ENCODE assay signal across 8 cellular contexts in the genomic region with DNA sequence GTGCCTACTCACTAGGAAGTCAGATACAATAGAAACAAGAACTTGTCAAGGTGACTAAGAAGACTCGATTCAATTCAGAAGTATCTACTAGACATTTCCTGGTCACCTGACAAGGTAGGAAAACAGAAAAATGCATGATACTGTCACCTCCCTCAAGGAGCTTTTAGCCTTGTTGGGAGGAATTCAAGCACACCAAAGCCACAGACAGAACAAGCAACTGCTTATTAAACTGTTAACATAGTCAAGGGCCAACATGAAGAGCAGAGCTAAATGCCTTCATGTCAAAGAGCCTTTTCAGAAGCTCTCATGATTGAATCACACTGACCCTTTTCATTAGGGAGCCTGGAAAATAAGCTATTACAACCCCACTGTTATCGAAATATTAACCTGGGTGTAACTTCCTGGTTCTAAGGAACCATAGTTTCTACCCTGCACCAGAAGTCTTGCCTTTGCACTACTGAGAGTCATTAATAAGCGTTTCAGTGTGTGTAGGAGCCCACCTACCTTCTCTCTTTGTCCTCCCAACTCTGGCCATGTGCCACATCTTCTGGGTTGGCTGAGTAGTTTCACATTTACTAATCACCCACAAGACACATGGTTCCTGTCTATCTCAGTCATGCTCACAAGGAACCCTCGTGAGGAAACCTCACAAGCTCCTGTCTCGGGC. TPM values are rescaled to one million over a fixed set of nuclear protein-coding genes. Genes with fewer than 3 reads are reported as not detected.
DNase-seq lines count a peak whose midpoint lies in the region; ATAC-seq and TF ChIP-seq lines count a peak whose summit lies in the region.

No MANE protein-coding gene starts in this region.

- WGBS in sigmoid colon, 2 donors = 49 to 71% methylated on average over 5 of the region's 5 CpGs
- 99% methylated on average over 5 of the region's 5 CpGs for WGBS in mesenchymal stem cell

- H3K9ac ChIP-seq in mesenchymal stem cell (ENCODE audit: low read length) = no peak overlapping the region

- H3K4me1 ChIP-seq in sigmoid colon = peaks cover 0 to 26% (median 16%) of the 10 kb centered on the region in 4 donors
- H3K4me1 ChIP-seq in mesenchymal stem cell (ENCODE audit: control insufficient read depth, insufficient read depth, low read depth, low read length) = peaks cover 6% of the 10 kb centered on the region

- H3K4me2 ChIP-seq in mesenchymal stem cell (ENCODE audit: low read length, poor library complexity, severe bottlenecking) = no peak overlapping the region

- no peak overlapping the region for H2BK15ac ChIP-seq in mesenchymal stem cell (ENCODE audit: low read depth, poor library complexity, severe bottlenecking)

- intact Hi-C loops in sigmoid colon (cut with DNase I) = no loop called here

- H3K79me1 ChIP-seq in mesenchymal stem cell (replicated peaks; ENCODE audit: low read length, poor library complexity, severe bottlenecking) = no peaks in the 10 kb centered on the region

- no peak overlapping the region for H2BK5ac ChIP-seq in mesenchymal stem cell (ENCODE audit: low read depth, low read length, poor library complexity, severe bottlenecking)

- H3K9me3 Mint-ChIP-seq in activated naive CD4-positive, alpha-beta T cell treated with anti-CD3 and anti-CD28 coated beads, Interleukin-2, amount 50 U/mL, for 72 hours = no peaks in the 10 kb centered on the region

- no peak for TF ChIP-seq EP300 in sigmoid colon (IDR thresholded peaks at IDR 0.05)

- H4K8ac ChIP-seq in mesenchymal stem cell (ENCODE audit: low read length) = no peak overlapping the region

- H2BK120ac ChIP-seq in mesenchymal stem cell (ENCODE audit: low read depth, low read length) = no peak overlapping the region

- H3K4ac ChIP-seq in mesenchymal stem cell (ENCODE audit: low read depth in 1 of 2, low read length in 2 of 2) = no peak overlapping the region

- H3K27ac Mint-ChIP-seq in activated naive CD4-positive, alpha-beta T cell treated with anti-CD3 and anti-CD28 coated beads, Interleukin-2, amount 50 U/mL, for 72 hours = peak overlapping the region; percentile 70 to 93

- H4K91ac ChIP-seq in mesenchymal stem cell (ENCODE audit: low read length) = no peak overlapping the region

- H3K36me3 Mint-ChIP-seq in activated naive CD4-positive, alpha-beta T cell treated with anti-CD3 and anti-CD28 coated beads, Interleukin-2, amount 50 U/mL, for 72 hours = peaks cover 4 to 5% of the 10 kb centered on the region in 2 donors

- H3K23ac ChIP-seq in mesenchymal stem cell (ENCODE audit: low read length in 2 of 2) = no peak overlapping the region

- H3K18ac ChIP-seq in mesenchymal stem cell (ENCODE audit: low read depth in 1 of 2, low read length in 2 of 2) = no peak overlapping the region

- no peaks in the 10 kb centered on the region for H3K27me3 ChIP-seq in sigmoid colon
- no peaks in the 10 kb centered on the region for H3K27me3 ChIP-seq in mesenchymal stem cell (ENCODE audit: control insufficient read depth in 1 of 2, insufficient read depth in 1 of 2, low read length in 2 of 2)

- H3K9me3 ChIP-seq in sigmoid colon (no peaks in the 10 kb centered on the region), mesenchymal stem cell (ENCODE audit: control insufficient read depth, low read length) (no peaks in the 10 kb centered on the region)

- TF ChIP-seq CTCF in sigmoid colon (IDR thresholded peaks at IDR 0.05) = no peak

- no peak overlapping the region for H3K14ac ChIP-seq in mesenchymal stem cell (ENCODE audit: low read length in 2 of 2)

- no peaks in the 10 kb centered on the region for H3K36me3 ChIP-seq in sigmoid colon
- no peaks in the 10 kb centered on the region for H3K36me3 ChIP-seq in mesenchymal stem cell (ENCODE audit: control insufficient read depth in 1 of 2, insufficient read depth in 2 of 2, low read depth in 1 of 2, low read length in 2 of 2)

- no peak overlapping the region for H2AK5ac ChIP-seq in mesenchymal stem cell (ENCODE audit: low read length, severe bottlenecking)

- peak; percentile 35 for ATAC-seq in GM18520 (IDR thresholded peaks at IDR 0.05; ENCODE audit: unreplicated experiment)
- ATAC-seq in HG02588 (IDR thresholded peaks at IDR 0.05; ENCODE audit: unreplicated experiment) = peak; percentile 67
- peak; percentile 82 to 85 for ATAC-seq in activated naive CD4-positive, alpha-beta T cell treated with anti-CD3 and anti-CD28 coated beads, Interleukin-2, amount 50 U/mL, for 72 hours

- peak overlapping the region; percentile 11 to 93 (median 48) for H3K27ac ChIP-seq in sigmoid colon
- H3K27ac ChIP-seq in mesenchymal stem cell (ENCODE audit: low read length, poor library complexity, severe bottlenecking) = no peak overlapping the region

- H3K4me3 ChIP-seq in sigmoid colon (no peak overlapping the region), mesenchymal stem cell (ENCODE audit: insufficient read depth in 1 of 2, low read depth in 1 of 2, low read length in 2 of 2) (no peak overlapping the region)

- H2BK12ac ChIP-seq in mesenchymal stem cell (ENCODE audit: low read length in 2 of 2) = no peak overlapping the region

- DNase-seq in NCI-H2227 (lab: John Stamatoyannopoulos, UW; ENCODE audit: unreplicated experiment) = peak; percentile 66
- DNase-seq in activated naive CD4-positive, alpha-beta T cell treated with anti-CD3 and anti-CD28 coated beads, Interleukin-2, amount 50 U/mL, for 72 hours (ENCODE audit: low spot score in 2 of 2) = peak in 1 of 2 donors; percentile 57
- peak; percentile 59 for DNase-seq in sigmoid colon
- no peak for DNase-seq in AG08396 (ENCODE audit: low spot score)
- DNase-seq in 8988T = no peak
- DNase-seq in mesenchymal stem cell = no peak

- TF ChIP-seq POLR2A in sigmoid colon (IDR thresholded peaks at IDR 0.05) = no peak

- no peak overlapping the region for H2AFZ ChIP-seq in mesenchymal stem cell (ENCODE audit: low read depth, low read length)

RNA-seq across cellular contexts. Expression of a gene that starts 31.0 kb away (rescaled TPM):
- 1 to 10 TPM; 1.6 to 8.9 TPM for total RNA-seq in activated naive CD4-positive, alpha-beta T cell treated with anti-CD3 and anti-CD28 coated beads, Interleukin-2, amount 50 U/mL, for 72 hours
- 100 to 1,000 TPM; 235 to 249 (median 240) TPM for total RNA-seq in sigmoid colon
- polyA plus RNA-seq in sigmoid colon = 1,000 to 10,000 TPM; 1,713 to 4,129 (median 2,701) TPM
- polyA plus RNA-seq in mesenchymal stem cell (2013, experiment 1 of 2) = 172 TPM
- 175 TPM for polyA plus RNA-seq in mesenchymal stem cell (2013, experiment 2 of 2)

RNA-seq across cellular contexts. Expression of a gene that starts 46.6 kb away (rescaled TPM):
- total RNA-seq in activated naive CD4-positive, alpha-beta T cell treated with anti-CD3 and anti-CD28 coated beads, Interleukin-2, amount 50 U/mL, for 72 hours = 100 to 1,000 TPM in 1 of 2 donors, 10 to 100 TPM in 1; 66.5 to 101 TPM
- 10 to 100 TPM; 30.6 to 67.1 (median 46.4) TPM for total RNA-seq in sigmoid colon
- polyA plus RNA-seq in sigmoid colon = 10 to 100 TPM; 25.2 to 40.5 (median 39.5) TPM
- 123 TPM for polyA plus RNA-seq in mesenchymal stem cell (2013, experiment 1 of 2)
- 118 TPM for polyA plus RNA-seq in mesenchymal stem cell (2013, experiment 2 of 2)

Comparison
In these comparisons a context has a peak if more than half of its experiments do, and no peak if none do; other contexts are left out.
1. DNase-seq: peak in NCI-H2227 (single experiment) and sigmoid colon (single experiment); none in AG08396 (single experiment), 8988T (single experiment) and mesenchymal stem cell (single experiment).
2. RNA of a gene that starts 31.0 kb away (total RNA-seq): 235 to 249 TPM in sigmoid colon; 1.6 to 8.9 TPM in activated naive CD4-positive, alpha-beta T cell treated with anti-CD3 and anti-CD28 coated beads, Interleukin-2, amount 50 U/mL, for 72 hours; every median in the first group is over 10 times any median in the second.
3. Peak in every context shown above with its lines, with median percentiles within 50 percentile points of each other: ATAC-seq.